In the genomic region with DNA sequence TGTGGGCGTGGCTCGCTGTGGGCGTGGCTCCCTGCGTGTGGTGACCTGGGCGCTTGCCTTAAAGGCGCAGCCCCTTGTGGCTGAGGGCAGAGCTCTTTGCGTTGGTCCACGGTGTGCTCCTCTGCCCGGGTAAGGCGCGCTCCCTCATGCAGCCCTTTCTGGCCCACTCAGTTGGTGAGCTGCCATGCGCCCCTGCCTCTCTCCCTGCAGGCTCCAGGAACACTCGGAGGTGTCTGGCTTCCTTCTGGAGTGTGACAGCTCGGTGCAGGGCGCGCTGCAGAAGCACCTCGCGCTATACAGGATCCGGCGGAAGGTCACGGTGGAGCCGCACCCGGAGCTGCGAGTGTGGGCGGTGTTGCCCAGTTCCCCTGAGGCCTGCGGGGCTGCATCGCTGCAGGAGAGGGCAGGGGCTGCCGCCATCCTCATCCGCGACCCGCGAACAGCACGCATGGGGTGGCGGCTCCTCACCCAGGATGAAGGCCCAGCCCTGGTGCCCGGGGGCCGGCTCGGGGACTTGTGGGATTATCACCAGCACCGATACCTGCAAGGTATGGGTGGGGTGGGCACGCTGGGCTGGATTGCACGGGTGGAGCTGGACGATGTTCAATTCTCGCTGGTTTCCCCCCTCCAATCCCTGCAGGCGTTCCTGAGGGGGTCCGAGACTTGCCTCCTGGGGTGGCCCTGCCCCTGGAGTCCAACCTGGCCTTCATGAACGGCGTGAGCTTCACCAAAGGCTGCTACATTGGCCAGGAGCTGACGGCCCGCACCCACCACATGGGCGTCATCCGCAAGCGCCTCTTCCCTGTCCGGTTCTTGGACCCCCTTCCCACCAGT, we compare ENCODE assay signal across 1 cellular context.
A peak's percentile ranks its signal among the peaks of the same experiment; 100 is the strongest.
TF ChIP-seq lines count a peak whose summit lies in the region.

No MANE protein-coding gene starts in this region.

TF ChIP-seq in K562, 482 proteins besides CTCF, POLR2A, EP300 and RAD21 (continued from another document and continues in another):
- TF ChIP-seq PCBP1 (IDR thresholded peaks at IDR 0.05; ENCODE audit: low read depth, low read length, poor library complexity, severe bottlenecking) (no peak), GABPB2 (CRISPR knock-in tag; conservative IDR thresholded peaks at IDR 0.05) (no peak), KDM4B (IDR thresholded peaks at IDR 0.05; ENCODE audit: borderline replicate concordance in 2 of 2, low read depth in 1 of 2) (no peak), ZNF224 (CRISPR knock-in tag; IDR thresholded peaks at IDR 0.05) (no peak), ZNF583 (CRISPR knock-in tag; IDR thresholded peaks at IDR 0.05) (no peak), MEIS2 (IDR thresholded peaks at IDR 0.05; ENCODE audit: partially characterized antibody) (no peak), PHTF2 (CRISPR knock-in tag; IDR thresholded peaks at IDR 0.05) (no peak), ZKSCAN8 (CRISPR knock-in tag; IDR thresholded peaks at IDR 0.05) (no peak), PYGO2 (tag; IDR thresholded peaks at IDR 0.05) (no peak), EZH2 (IDR thresholded peaks at IDR 0.05; ENCODE audit: borderline replicate concordance, low read depth, low read length) (no peak), BACH1 (tag; IDR thresholded peaks at IDR 0.05) (no peak), CBX2 (IDR thresholded peaks at IDR 0.05; ENCODE audit: insufficient read depth, low read length, poor library complexity, severe bottlenecking) (no peak), NFXL1 (CRISPR knock-in tag; IDR thresholded peaks at IDR 0.05) (no peak), ILF3 (IDR thresholded peaks at IDR 0.05; ENCODE audit: borderline replicate concordance) (no peak), ERF (CRISPR knock-in tag; IDR thresholded peaks at IDR 0.05) (no peak), PRPF4 (IDR thresholded peaks at IDR 0.05; ENCODE audit: insufficient read depth, low read depth, low read length, poor library complexity, severe bottlenecking) (no peak), ARHGAP35 (IDR thresholded peaks at IDR 0.05; ENCODE audit: partially characterized antibody) (no peak), ZNF347 (CRISPR knock-in tag; IDR thresholded peaks at IDR 0.05; ENCODE audit: low read depth) (no peak), PML (IDR thresholded peaks at IDR 0.05; ENCODE audit: low read length) (no peak), TCF3 (CRISPR knock-in tag; IDR thresholded peaks at IDR 0.05) (no peak), SRSF1 (IDR thresholded peaks at IDR 0.05; ENCODE audit: low read depth, low read length) (no peak), MTF1 (CRISPR knock-in tag; IDR thresholded peaks at IDR 0.05; ENCODE audit: borderline replicate concordance) (no peak), ILK (tag; IDR thresholded peaks at IDR 0.05; ENCODE audit: borderline replicate concordance, low read depth) (no peak), ZC3H8 (IDR thresholded peaks at IDR 0.05) (no peak), NR3C1 (CRISPR knock-in tag; IDR thresholded peaks at IDR 0.05) (no peak)
- TF ChIP-seq, protein P1, sequence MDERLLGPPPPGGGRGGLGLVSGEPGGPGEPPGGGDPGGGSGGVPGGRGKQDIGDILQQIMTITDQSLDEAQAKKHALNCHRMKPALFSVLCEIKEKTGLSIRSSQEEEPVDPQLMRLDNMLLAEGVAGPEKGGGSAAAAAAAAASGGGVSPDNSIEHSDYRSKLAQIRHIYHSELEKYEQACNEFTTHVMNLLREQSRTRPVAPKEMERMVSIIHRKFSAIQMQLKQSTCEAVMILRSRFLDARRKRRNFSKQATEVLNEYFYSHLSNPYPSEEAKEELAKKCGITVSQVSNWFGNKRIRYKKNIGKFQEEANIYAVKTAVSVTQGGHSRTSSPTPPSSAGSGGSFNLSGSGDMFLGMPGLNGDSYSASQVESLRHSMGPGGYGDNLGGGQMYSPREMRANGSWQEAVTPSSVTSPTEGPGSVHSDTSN (CRISPR knock-in tag; IDR thresholded peaks at IDR 0.05; ENCODE audit: low read depth), result no peak
- TF ChIP-seq, protein P1 (tag; conservative IDR thresholded peaks at IDR 0.05; ENCODE audit: low read depth), result no peak
- TF ChIP-seq, protein P2, sequence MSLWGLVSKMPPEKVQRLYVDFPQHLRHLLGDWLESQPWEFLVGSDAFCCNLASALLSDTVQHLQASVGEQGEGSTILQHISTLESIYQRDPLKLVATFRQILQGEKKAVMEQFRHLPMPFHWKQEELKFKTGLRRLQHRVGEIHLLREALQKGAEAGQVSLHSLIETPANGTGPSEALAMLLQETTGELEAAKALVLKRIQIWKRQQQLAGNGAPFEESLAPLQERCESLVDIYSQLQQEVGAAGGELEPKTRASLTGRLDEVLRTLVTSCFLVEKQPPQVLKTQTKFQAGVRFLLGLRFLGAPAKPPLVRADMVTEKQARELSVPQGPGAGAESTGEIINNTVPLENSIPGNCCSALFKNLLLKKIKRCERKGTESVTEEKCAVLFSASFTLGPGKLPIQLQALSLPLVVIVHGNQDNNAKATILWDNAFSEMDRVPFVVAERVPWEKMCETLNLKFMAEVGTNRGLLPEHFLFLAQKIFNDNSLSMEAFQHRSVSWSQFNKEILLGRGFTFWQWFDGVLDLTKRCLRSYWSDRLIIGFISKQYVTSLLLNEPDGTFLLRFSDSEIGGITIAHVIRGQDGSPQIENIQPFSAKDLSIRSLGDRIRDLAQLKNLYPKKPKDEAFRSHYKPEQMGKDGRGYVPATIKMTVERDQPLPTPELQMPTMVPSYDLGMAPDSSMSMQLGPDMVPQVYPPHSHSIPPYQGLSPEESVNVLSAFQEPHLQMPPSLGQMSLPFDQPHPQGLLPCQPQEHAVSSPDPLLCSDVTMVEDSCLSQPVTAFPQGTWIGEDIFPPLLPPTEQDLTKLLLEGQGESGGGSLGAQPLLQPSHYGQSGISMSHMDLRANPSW (CRISPR knock-in tag; IDR thresholded peaks at IDR 0.05), result no peak
- TF ChIP-seq, protein P3, sequence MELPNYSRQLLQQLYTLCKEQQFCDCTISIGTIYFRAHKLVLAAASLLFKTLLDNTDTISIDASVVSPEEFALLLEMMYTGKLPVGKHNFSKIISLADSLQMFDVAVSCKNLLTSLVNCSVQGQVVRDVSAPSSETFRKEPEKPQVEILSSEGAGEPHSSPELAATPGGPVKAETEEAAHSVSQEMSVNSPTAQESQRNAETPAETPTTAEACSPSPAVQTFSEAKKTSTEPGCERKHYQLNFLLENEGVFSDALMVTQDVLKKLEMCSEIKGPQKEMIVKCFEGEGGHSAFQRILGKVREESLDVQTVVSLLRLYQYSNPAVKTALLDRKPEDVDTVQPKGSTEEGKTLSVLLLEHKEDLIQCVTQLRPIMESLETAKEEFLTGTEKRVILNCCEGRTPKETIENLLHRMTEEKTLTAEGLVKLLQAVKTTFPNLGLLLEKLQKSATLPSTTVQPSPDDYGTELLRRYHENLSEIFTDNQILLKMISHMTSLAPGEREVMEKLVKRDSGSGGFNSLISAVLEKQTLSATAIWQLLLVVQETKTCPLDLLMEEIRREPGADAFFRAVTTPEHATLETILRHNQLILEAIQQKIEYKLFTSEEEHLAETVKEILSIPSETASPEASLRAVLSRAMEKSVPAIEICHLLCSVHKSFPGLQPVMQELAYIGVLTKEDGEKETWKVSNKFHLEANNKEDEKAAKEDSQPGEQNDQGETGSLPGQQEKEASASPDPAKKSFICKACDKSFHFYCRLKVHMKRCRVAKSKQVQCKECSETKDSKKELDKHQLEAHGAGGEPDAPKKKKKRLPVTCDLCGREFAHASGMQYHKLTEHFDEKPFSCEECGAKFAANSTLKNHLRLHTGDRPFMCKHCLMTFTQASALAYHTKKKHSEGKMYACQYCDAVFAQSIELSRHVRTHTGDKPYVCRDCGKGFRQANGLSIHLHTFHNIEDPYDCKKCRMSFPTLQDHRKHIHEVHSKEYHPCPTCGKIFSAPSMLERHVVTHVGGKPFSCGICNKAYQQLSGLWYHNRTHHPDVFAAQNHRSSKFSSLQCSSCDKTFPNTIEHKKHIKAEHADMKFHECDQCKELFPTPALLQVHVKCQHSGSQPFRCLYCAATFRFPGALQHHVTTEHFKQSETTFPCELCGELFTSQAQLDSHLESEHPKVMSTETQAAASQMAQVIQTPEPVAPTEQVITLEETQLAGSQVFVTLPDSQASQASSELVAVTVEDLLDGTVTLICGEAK (IDR thresholded peaks at IDR 0.05), result peak; percentile 67
- TF ChIP-seq, protein P3 (CRISPR knock-in tag; IDR thresholded peaks at IDR 0.05), result no peak
- TF ChIP-seq, protein P4, sequence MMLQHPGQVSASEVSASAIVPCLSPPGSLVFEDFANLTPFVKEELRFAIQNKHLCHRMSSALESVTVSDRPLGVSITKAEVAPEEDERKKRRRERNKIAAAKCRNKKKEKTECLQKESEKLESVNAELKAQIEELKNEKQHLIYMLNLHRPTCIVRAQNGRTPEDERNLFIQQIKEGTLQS (IDR thresholded peaks at IDR 0.05), result no peak
- TF ChIP-seq, protein P4 (CRISPR knock-in tag; conservative IDR thresholded peaks at IDR 0.05), result no peak
- TF ChIP-seq, protein P5, sequence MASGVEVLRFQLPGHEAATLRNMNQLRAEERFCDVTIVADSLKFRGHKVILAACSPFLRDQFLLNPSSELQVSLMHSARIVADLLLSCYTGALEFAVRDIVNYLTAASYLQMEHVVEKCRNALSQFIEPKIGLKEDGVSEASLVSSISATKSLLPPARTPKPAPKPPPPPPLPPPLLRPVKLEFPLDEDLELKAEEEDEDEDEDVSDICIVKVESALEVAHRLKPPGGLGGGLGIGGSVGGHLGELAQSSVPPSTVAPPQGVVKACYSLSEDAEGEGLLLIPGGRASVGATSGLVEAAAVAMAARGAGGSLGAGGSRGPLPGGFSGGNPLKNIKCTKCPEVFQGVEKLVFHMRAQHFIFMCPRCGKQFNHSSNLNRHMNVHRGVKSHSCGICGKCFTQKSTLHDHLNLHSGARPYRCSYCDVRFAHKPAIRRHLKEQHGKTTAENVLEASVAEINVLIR (CRISPR knock-in tag; IDR thresholded peaks at IDR 0.05), result no peak
- TF ChIP-seq, protein P6, sequence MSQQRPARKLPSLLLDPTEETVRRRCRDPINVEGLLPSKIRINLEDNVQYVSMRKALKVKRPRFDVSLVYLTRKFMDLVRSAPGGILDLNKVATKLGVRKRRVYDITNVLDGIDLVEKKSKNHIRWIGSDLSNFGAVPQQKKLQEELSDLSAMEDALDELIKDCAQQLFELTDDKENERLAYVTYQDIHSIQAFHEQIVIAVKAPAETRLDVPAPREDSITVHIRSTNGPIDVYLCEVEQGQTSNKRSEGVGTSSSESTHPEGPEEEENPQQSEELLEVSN (IDR thresholded peaks at IDR 0.05; ENCODE audit: borderline replicate concordance in 1 of 2, extremely low read depth in 1 of 2, insufficient read depth in 1 of 2, insufficient read length in 1 of 2, low read depth in 1 of 2, low read length in 1 of 2, poor library complexity in 1 of 2, severe bottlenecking in 1 of 2), result no peak
- TF ChIP-seq, protein P7, sequence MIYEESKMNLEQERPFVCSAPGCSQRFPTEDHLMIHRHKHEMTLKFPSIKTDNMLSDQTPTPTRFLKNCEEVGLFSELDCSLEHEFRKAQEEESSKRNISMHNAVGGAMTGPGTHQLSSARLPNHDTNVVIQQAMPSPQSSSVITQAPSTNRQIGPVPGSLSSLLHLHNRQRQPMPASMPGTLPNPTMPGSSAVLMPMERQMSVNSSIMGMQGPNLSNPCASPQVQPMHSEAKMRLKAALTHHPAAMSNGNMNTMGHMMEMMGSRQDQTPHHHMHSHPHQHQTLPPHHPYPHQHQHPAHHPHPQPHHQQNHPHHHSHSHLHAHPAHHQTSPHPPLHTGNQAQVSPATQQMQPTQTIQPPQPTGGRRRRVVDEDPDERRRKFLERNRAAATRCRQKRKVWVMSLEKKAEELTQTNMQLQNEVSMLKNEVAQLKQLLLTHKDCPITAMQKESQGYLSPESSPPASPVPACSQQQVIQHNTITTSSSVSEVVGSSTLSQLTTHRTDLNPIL (CRISPR knock-in tag; IDR thresholded peaks at IDR 0.05), result no peak
- TF ChIP-seq, protein P8, sequence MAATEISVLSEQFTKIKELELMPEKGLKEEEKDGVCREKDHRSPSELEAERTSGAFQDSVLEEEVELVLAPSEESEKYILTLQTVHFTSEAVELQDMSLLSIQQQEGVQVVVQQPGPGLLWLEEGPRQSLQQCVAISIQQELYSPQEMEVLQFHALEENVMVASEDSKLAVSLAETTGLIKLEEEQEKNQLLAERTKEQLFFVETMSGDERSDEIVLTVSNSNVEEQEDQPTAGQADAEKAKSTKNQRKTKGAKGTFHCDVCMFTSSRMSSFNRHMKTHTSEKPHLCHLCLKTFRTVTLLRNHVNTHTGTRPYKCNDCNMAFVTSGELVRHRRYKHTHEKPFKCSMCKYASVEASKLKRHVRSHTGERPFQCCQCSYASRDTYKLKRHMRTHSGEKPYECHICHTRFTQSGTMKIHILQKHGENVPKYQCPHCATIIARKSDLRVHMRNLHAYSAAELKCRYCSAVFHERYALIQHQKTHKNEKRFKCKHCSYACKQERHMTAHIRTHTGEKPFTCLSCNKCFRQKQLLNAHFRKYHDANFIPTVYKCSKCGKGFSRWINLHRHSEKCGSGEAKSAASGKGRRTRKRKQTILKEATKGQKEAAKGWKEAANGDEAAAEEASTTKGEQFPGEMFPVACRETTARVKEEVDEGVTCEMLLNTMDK (IDR thresholded peaks at IDR 0.05; ENCODE audit: borderline replicate concordance, insufficient read depth, low read depth, low read length, poor library complexity, severe bottlenecking), result peak; percentile 54
